ENCODE assay signal across 8 cellular contexts in genomic region chr7:139016931-139017511, GRCh38. TPM values are rescaled to one million over a fixed set of nuclear protein-coding genes. Genes with fewer than 3 reads are reported as not detected.
DNase-seq lines count a peak whose midpoint lies in the region; ATAC-seq and TF ChIP-seq lines count a peak whose summit lies in the region.

No MANE protein-coding gene starts in this region.

- TF ChIP-seq CTCF in CD4-positive, alpha-beta T cell (IDR thresholded peaks at IDR 0.05) = peak; percentile 76

- H3K36me3 Mint-ChIP-seq in CD4-positive, alpha-beta T cell (ENCODE audit: low read depth) = no peaks in the 10 kb centered on the region
- H3K36me3 Mint-ChIP-seq in memory B cell = no peaks in the 10 kb centered on the region

- no peaks in the 10 kb centered on the region for H3K9me3 Mint-ChIP-seq in CD4-positive, alpha-beta T cell
- H3K9me3 Mint-ChIP-seq in memory B cell = no peaks in the 10 kb centered on the region

- CTCF ChIA-PET in CD4-positive, alpha-beta T cell (lab: Charles Lee) = interaction anchor here (0.6 to 2.5 kb wide), 22 partner anchors 9 to 812 kb away, joined by 3 to 23 read pairs (median 4); partner anchors contain the start of gene ZC3HAV1L

- peak; percentile 95 for ATAC-seq in CD4-positive, alpha-beta T cell (ENCODE audit: poor library complexity)
- ATAC-seq in GM19324 (IDR thresholded peaks at IDR 0.05; ENCODE audit: low FRiP score, unreplicated experiment) (peak; percentile 65), HG03457 (IDR thresholded peaks at IDR 0.05; ENCODE audit: unreplicated experiment) (peak; percentile 83), memory B cell (ENCODE audit: low read depth) (peak; percentile 93)

- H3K27me3 ChIP-seq in CD4-positive, alpha-beta T cell (ENCODE audit: control insufficient read depth, insufficient read depth, low read length) = no peaks in the 10 kb centered on the region

- H3K4me1 Mint-ChIP-seq in CD4-positive, alpha-beta T cell (ENCODE audit: low read depth) = peaks cover 7% of the 10 kb centered on the region
- H3K4me1 Mint-ChIP-seq in memory B cell = no peaks in the 10 kb centered on the region

- H3K27me3 Mint-ChIP-seq in CD4-positive, alpha-beta T cell = peaks cover 4% of the 10 kb centered on the region
- H3K27me3 Mint-ChIP-seq in memory B cell = peaks cover 6% of the 10 kb centered on the region

- no peak overlapping the region for H3K27ac Mint-ChIP-seq in CD4-positive, alpha-beta T cell
- no peak overlapping the region for H3K27ac Mint-ChIP-seq in memory B cell

- no peaks in the 10 kb centered on the region for H3K9me3 ChIP-seq in CD4-positive, alpha-beta T cell (ENCODE audit: control insufficient read depth, low read length)

- DNase-seq in CD4-positive, alpha-beta T cell = peak; percentile 26 to 57 (median 50)
- DNase-seq in NCI-H526 (lab: John Stamatoyannopoulos, UW) (peak; percentile 70 to 87), dermis microvascular lymphatic vessel endothelial cell (ENCODE audit: low read depth in 2 of 2) (peak; percentile 45 to 76), memory B cell (ENCODE audit: low spot score in 2 of 2) (peak; percentile 13 to 51)
- DNase-seq in activated CD4-positive, alpha-beta T cell treated with anti-CD3 and anti-CD28 coated beads, Interleukin-2, amount 50 U/mL, for 1 hour = peak; percentile 53
- DNase-seq in stimulated activated CD8-positive, alpha-beta memory T cell treated with anti-CD3 and anti-CD28 coated beads, Interleukin-4, amount 100 ng/mL, for 24 hours (ENCODE audit: low read depth) = peak; percentile 35

- POLR2A ChIA-PET in CD4-positive, alpha-beta T cell (lab: Charles Lee) = interaction anchor here (0.7 to 1.5 kb wide), 11 partner anchors 28 to 342 kb away, joined by 3 to 10 read pairs (median 4); a partner anchor contains a TSS

- no peak overlapping the region for H3K4me3 Mint-ChIP-seq in CD4-positive, alpha-beta T cell
- H3K4me3 Mint-ChIP-seq in memory B cell = no peak overlapping the region

- intact Hi-C loops in CD4-positive, alpha-beta T cell (cut with DNase I, micrococcal nuclease) = loop anchor here (1.0 to 10.0 kb wide), 4 partner anchors 58 to 132 kb away; no protein-coding TSS in a partner anchor

- no peak overlapping the region for H3K27ac ChIP-seq in CD4-positive, alpha-beta T cell (ENCODE audit: low read depth, low read length)

RNA-seq across cellular contexts. Expression of gene ZC3HAV1L, which starts 18.8 kb away (rescaled TPM):
- under 1 TPM; 0.44 to 0.50 TPM for total RNA-seq in CD4-positive, alpha-beta T cell
- 14.2 and 21.4 TPM in 2 replicates for total RNA-seq in dermis microvascular lymphatic vessel endothelial cell

RNA-seq across cellular contexts. Expression of gene KIAA1549, which starts 35.8 kb away (rescaled TPM):
- total RNA-seq in CD4-positive, alpha-beta T cell = not detected
- 1.9 and 3.3 TPM in 2 replicates for total RNA-seq in dermis microvascular lymphatic vessel endothelial cell

Comparison
In these comparisons a context has a peak if more than half of its experiments do, and no peak if none do; other contexts are left out.
1. RNA of gene ZC3HAV1L, which starts 18.8 kb away (total RNA-seq): 14.2 to 21.4 TPM in dermis microvascular lymphatic vessel endothelial cell; 0.44 to 0.50 TPM in CD4-positive, alpha-beta T cell; every median in the first group is over 10 times any median in the second.
2. Peak in every context shown above with its lines, with median percentiles within 50 percentile points of each other: ATAC-seq and DNase-seq.